In the genomic region with DNA sequence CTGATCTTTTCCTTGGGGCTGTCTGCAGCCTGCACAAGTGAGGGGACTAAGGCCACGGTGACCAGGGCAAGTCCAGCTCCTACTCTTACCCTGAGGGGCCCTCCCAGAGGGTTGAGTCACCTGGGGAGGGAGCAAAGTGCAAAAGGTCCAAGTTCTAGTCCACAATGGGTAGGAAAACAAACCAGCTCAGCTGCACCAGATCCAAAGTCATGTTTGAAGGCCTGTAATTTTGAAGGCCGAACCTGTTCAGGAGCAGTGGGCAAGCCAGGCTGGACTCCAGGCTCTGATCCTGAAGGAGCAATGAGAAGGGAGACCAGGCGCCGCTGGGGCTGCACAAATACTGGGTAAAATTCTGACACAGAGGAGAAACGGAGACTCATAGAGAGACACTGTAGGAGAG, we compare ENCODE assay signal across 16 cellular contexts. TPM values are rescaled to one million over a fixed set of nuclear protein-coding genes. Genes with fewer than 3 reads are reported as not detected.
DNase-seq lines count a peak whose midpoint lies in the region; ATAC-seq lines count a peak whose summit lies in the region.
"Had no signal": no experiment of that assay in that cellular context is flagged by ENCODE, and none has a peak within 500 bp of the region (broad histone marks: within the 10 kb centered on the region; RNA-seq: fewer than 3 reads in every experiment).

No MANE protein-coding gene starts in this region.

- H3K27ac Mint-ChIP-seq in activated CD4-positive, alpha-beta T cell treated with anti-CD3 and anti-CD28 coated beads for 36 hours, result peak overlapping the region; percentile 84
- peak overlapping the region in 2 of 3 donors; percentile 39 to 89 for H3K27ac Mint-ChIP-seq in IgD-negative memory B cell
- H3K27ac Mint-ChIP-seq in activated naive CD8-positive, alpha-beta T cell treated with anti-CD3 and anti-CD28 coated beads, Interleukin-2, amount 50 U/mL, for 24 hours, result peak overlapping the region; percentile 90
- H3K27ac Mint-ChIP-seq: activated T-helper 2 cell treated with anti-CD3 and anti-CD28 coated beads, Interferon-gamma antibody, Interleukin-2, Interleukin-4, amounts not matched to agents 10 μg/mL and 5 μg/mL and 100 μg/mL, durations not matched to agents 14 hours and 24 hours and 36 hours had no signal

- H3K79me2 ChIP-seq in mesendoderm (ENCODE audit: control insufficient read depth, insufficient read depth, low read length), result no peaks in the 10 kb centered on the region

- H2AK5ac ChIP-seq in mesendoderm (ENCODE audit: low read length), result no peak overlapping the region

- H3K4me3 ChIP-seq in mesendoderm (ENCODE audit: low read length), result no peak overlapping the region
- H3K4me3 ChIP-seq: tibial nerve had no signal

- H4K8ac ChIP-seq in mesendoderm (ENCODE audit: low read depth, low read length), result no peak overlapping the region

- H2BK5ac ChIP-seq in mesendoderm (ENCODE audit: low read length), result no peak overlapping the region

- no peak for ATAC-seq in activated CD4-positive, alpha-beta T cell treated with anti-CD3 and anti-CD28 coated beads for 36 hours
- no peak for ATAC-seq in activated naive CD8-positive, alpha-beta T cell treated with anti-CD3 and anti-CD28 coated beads, Interleukin-2, amount 50 U/mL, for 24 hours
- ATAC-seq in HG02884 (IDR thresholded peaks at IDR 0.05; ENCODE audit: unreplicated experiment) (no peak), GM21723 (IDR thresholded peaks at IDR 0.05; ENCODE audit: unreplicated experiment) (no peak)

- H3K27me3 ChIP-seq in mesendoderm (ENCODE audit: insufficient read depth, low read length, poor library complexity), result no peaks in the 10 kb centered on the region
- H3K27me3 ChIP-seq: tibial nerve had no signal

- intact Hi-C loops in activated CD4-positive, alpha-beta T cell treated with anti-CD3 and anti-CD28 coated beads for 36 hours (cut with DNase I, micrococcal nuclease), result no loop called here

- CTCF ChIA-PET in activated CD4-positive, alpha-beta T cell treated with anti-CD3 and anti-CD28 coated beads for 36 hours (lab: Charles Lee), result interaction anchor here (0.7 to 7.3 kb wide), 10 partner anchors 9 to 315 kb away, joined by 3 to 106 read pairs (median 16); no protein-coding TSS in a partner anchor

- no peak overlapping the region for H3K18ac ChIP-seq in mesendoderm (ENCODE audit: low read length)

- peaks cover 2% of the 10 kb centered on the region for H3K27me3 Mint-ChIP-seq in activated CD4-positive, alpha-beta T cell treated with anti-CD3 and anti-CD28 coated beads for 36 hours
- H3K27me3 Mint-ChIP-seq in IgD-negative memory B cell, result no peaks in the 10 kb centered on the region
- no peaks in the 10 kb centered on the region for H3K27me3 Mint-ChIP-seq in activated naive CD8-positive, alpha-beta T cell treated with anti-CD3 and anti-CD28 coated beads, Interleukin-2, amount 50 U/mL, for 24 hours

- peak overlapping the region; percentile 34 for H3K56ac ChIP-seq in mesendoderm (ENCODE audit: low read length)

- H3K4me3 Mint-ChIP-seq in activated CD4-positive, alpha-beta T cell treated with anti-CD3 and anti-CD28 coated beads for 36 hours, result no peak overlapping the region
- peak overlapping the region in 1 of 4 donors; percentile 70 for H3K4me3 Mint-ChIP-seq in IgD-negative memory B cell
- H3K4me3 Mint-ChIP-seq in activated naive CD8-positive, alpha-beta T cell treated with anti-CD3 and anti-CD28 coated beads, Interleukin-2, amount 50 U/mL, for 24 hours, result no peak overlapping the region

- no peak for DNase-seq in activated CD4-positive, alpha-beta T cell treated with anti-CD3 and anti-CD28 coated beads for 36 hours
- no peak for DNase-seq in activated CD4-positive, alpha-beta T cell treated with anti-CD3 and anti-CD28 coated beads for 4 hours
- no peak for DNase-seq in activated naive CD8-positive, alpha-beta T cell treated with anti-CD3 and anti-CD28 coated beads, Interleukin-2, amount 50 U/mL, for 24 hours
- no peak for DNase-seq in mesendoderm
- DNase-seq in NCI-H1694 treated with DMSO at 0.1 percent for 48 hours (lab: John Stamatoyannopoulos, UW), result no peak
- DNase-seq: Karpas-422; mesenchymal stem cell; NCI-H1092 treated with DMSO at 0.1 percent for 48 hours; NCI-H526 treated with DMSO at 0.1 percent for 48 hours; stimulated activated CD4-positive, alpha-beta T cell treated with anti-CD3 and anti-CD28 coated beads, Interleukin-12 subunit alpha, Interleukin-12 subunit beta, amount 100 ng/mL, for 4 hours had no signal

- no peak overlapping the region for H3K23ac ChIP-seq in mesendoderm (ENCODE audit: low read length)

- H3K9ac ChIP-seq in mesendoderm (ENCODE audit: low read length), result no peak overlapping the region

- no peak overlapping the region for H2BK120ac ChIP-seq in mesendoderm (ENCODE audit: low read depth, low read length)

- H2BK15ac ChIP-seq in mesendoderm (replicated peaks; ENCODE audit: low read depth), result no peak overlapping the region

- no peaks in the 10 kb centered on the region for H3K79me1 ChIP-seq in mesendoderm (ENCODE audit: low read length)

- POLR2A ChIA-PET in activated CD4-positive, alpha-beta T cell treated with anti-CD3 and anti-CD28 coated beads for 36 hours (lab: Charles Lee), result interaction anchor here (0.6 to 5.1 kb wide), 5 partner anchors 14 to 92 kb away, joined by 3 to 59 read pairs (median 3); a partner anchor contains a TSS

- peaks cover 1% of the 10 kb centered on the region for H3K36me3 Mint-ChIP-seq in activated CD4-positive, alpha-beta T cell treated with anti-CD3 and anti-CD28 coated beads for 36 hours (ENCODE audit: low read depth)
- H3K36me3 Mint-ChIP-seq in IgD-negative memory B cell, result no peaks in the 10 kb centered on the region
- H3K36me3 Mint-ChIP-seq in activated naive CD8-positive, alpha-beta T cell treated with anti-CD3 and anti-CD28 coated beads, Interleukin-2, amount 50 U/mL, for 24 hours (ENCODE audit: low read depth), result no peaks in the 10 kb centered on the region

- H3K4ac ChIP-seq in mesendoderm (ENCODE audit: low read depth, low read length), result no peak overlapping the region

- no peak overlapping the region for H4K5ac ChIP-seq in mesendoderm (ENCODE audit: low read length)

- H3K27ac ChIP-seq in mesendoderm (ENCODE audit: low read depth, low read length), result no peak overlapping the region
- H3K27ac ChIP-seq: 22Rv1 had no signal

- H3K36me3 ChIP-seq in mesendoderm (ENCODE audit: control insufficient read depth, insufficient read depth, low read length), result no peaks in the 10 kb centered on the region
- H3K36me3 ChIP-seq: tibial nerve had no signal

- peaks cover 76% of the 10 kb centered on the region for H3K4me1 Mint-ChIP-seq in activated CD4-positive, alpha-beta T cell treated with anti-CD3 and anti-CD28 coated beads for 36 hours
- peaks cover 25 to 36% (median 33%) of the 10 kb centered on the region in 3 donors for H3K4me1 Mint-ChIP-seq in IgD-negative memory B cell
- peaks cover 78% of the 10 kb centered on the region for H3K4me1 Mint-ChIP-seq in activated naive CD8-positive, alpha-beta T cell treated with anti-CD3 and anti-CD28 coated beads, Interleukin-2, amount 50 U/mL, for 24 hours

- WGBS in mesendoderm (ENCODE audit: extremely low coverage, insufficient coverage, low lambda C conversion rate), result no CpG with 5 or more reads among the region's 5 CpGs

- H3K4me1 ChIP-seq in mesendoderm (ENCODE audit: control insufficient read depth, low read depth, low read length), result peaks cover 13% of the 10 kb centered on the region

- no peaks in the 10 kb centered on the region for H3K9me3 Mint-ChIP-seq in activated CD4-positive, alpha-beta T cell treated with anti-CD3 and anti-CD28 coated beads for 36 hours (ENCODE audit: low read depth)
- no peaks in the 10 kb centered on the region for H3K9me3 Mint-ChIP-seq in IgD-negative memory B cell
- no peaks in the 10 kb centered on the region for H3K9me3 Mint-ChIP-seq in activated naive CD8-positive, alpha-beta T cell treated with anti-CD3 and anti-CD28 coated beads, Interleukin-2, amount 50 U/mL, for 24 hours
- H3K9me3 Mint-ChIP-seq: activated T-helper 2 cell treated with anti-CD3 and anti-CD28 coated beads, Interferon-gamma antibody, Interleukin-2, Interleukin-4, amounts not matched to agents 10 μg/mL and 5 μg/mL and 100 μg/mL, durations not matched to agents 14 hours and 24 hours and 36 hours had no signal

- H3K4me2 ChIP-seq in mesendoderm (ENCODE audit: low read length), result no peak overlapping the region

RNA-seq across cellular contexts. Expression of a gene that starts 15.8 kb away (rescaled TPM):
- total RNA-seq in activated CD4-positive, alpha-beta T cell treated with anti-CD3 and anti-CD28 coated beads for 36 hours, result 100 to 1,000 TPM in 1 of 2 experiments, 10 to 100 TPM in 1; 94.8 to 117 TPM
- 41.7 TPM for polyA plus RNA-seq in IgD-negative memory B cell
- polyA plus RNA-seq in mesendoderm (2013, experiment 1 of 2), result 24.2 TPM
- 22.1 TPM for polyA plus RNA-seq in mesendoderm (2013, experiment 2 of 2)
